In the genomic region with DNA sequence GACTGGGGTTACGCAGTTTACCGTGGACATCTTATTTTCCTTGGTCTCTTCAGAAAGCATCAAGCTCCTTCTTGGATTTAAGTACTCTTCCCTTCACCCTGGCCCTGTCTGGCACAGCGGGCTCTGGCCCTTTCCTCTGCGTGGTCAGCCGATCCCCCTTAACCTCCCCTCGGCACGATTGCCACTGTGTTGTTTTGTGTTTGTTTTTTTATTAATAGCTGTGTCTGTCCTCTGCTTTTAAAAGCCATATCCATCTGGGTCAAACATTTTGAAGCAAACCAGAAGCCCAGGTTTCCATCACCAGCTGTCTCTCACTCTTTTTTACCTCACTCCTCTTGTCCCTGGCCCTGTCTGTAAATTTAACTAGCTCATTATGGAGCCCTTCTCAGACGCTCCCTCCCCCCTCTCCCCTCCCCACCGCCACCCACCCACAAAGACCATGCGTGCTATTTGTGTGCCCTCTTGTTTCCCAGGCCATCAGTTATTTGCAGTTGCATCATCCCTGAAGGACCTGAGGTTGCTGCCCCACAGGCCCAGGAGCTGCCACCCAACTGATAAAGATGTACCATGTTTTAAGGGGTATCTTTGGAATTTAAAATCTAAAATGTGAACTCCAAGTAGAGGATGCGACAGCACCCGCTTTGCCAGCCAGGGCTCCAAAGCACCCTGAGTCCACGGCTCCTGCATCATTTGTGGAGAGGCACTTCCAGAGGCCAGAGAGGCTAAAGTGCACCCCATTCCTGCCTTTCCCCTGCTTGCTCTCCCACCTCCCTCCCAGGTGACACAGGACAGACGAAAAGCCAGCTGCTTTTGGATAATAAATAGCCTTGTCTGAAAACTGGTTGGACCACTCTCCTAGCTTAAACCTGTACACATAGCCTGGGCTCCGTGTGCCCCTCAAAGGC, we compare ENCODE assay signal across 12 cellular contexts. TPM values are rescaled to one million over a fixed set of nuclear protein-coding genes. Genes with fewer than 3 reads are reported as not detected.
A peak's percentile ranks its signal among the peaks of the same experiment; 100 is the strongest.
DNase-seq lines count a peak whose midpoint lies in the region; ATAC-seq lines count a peak whose summit lies in the region.
"Had no signal": no experiment of that assay in that cellular context is flagged by ENCODE, and none has a peak within 500 bp of the region (broad histone marks: within the 10 kb centered on the region; RNA-seq: fewer than 3 reads in every experiment).

No MANE protein-coding gene starts in this region.

- peaks cover 76 to 85% of the 10 kb centered on the region in 2 donors for H3K27me3 Mint-ChIP-seq in stimulated activated naive B cell treated with anti-CD40 and anti-IgM and Interleukin-4, amounts not matched to agents 10 μg/mL and 1 μg/mL and 100 μg/mL, for 72 hours

- 29% methylated on average over 15 of the region's 15 CpGs for WGBS in esophagus, 2 donors

- no peaks in the 10 kb centered on the region for H3K27me3 ChIP-seq in esophagus (ENCODE audit: control insufficient read depth in 1 of 2, insufficient read depth in 2 of 2, low read length in 2 of 2)

- peaks cover 19 to 43% of the 10 kb centered on the region in 2 donors for H3K4me1 Mint-ChIP-seq in stimulated activated naive B cell treated with anti-CD40 and anti-IgM and Interleukin-4, amounts not matched to agents 10 μg/mL and 1 μg/mL and 100 μg/mL, for 72 hours

- H3K9me3 ChIP-seq in SK-N-MC (ENCODE audit: low read depth, low read length) (no peaks in the 10 kb centered on the region), esophagus (ENCODE audit: control insufficient read depth in 2 of 2, insufficient read depth in 1 of 2, low read depth in 1 of 2, low read length in 1 of 2) (no peaks in the 10 kb centered on the region)
- H3K9me3 ChIP-seq: neutrophil had no signal

- H3K9ac ChIP-seq in SK-N-MC (ENCODE audit: insufficient read length) = peak overlapping the region; percentile 100

- peak overlapping the region; percentile 20 for H3K27ac Mint-ChIP-seq in stimulated activated naive B cell treated with anti-CD40 and anti-IgM and Interleukin-4, amounts not matched to agents 10 μg/mL and 1 μg/mL and 100 μg/mL, for 72 hours

- no peak overlapping the region for H3K4me3 Mint-ChIP-seq in stimulated activated naive B cell treated with anti-CD40 and anti-IgM and Interleukin-4, amounts not matched to agents 10 μg/mL and 1 μg/mL and 100 μg/mL, for 72 hours

- peaks cover 0 to 1% of the 10 kb centered on the region in 2 donors for H3K36me3 Mint-ChIP-seq in stimulated activated naive B cell treated with anti-CD40 and anti-IgM and Interleukin-4, amounts not matched to agents 10 μg/mL and 1 μg/mL and 100 μg/mL, for 72 hours

- H3K4me3 ChIP-seq in SK-N-MC (peak overlapping the region; percentile 83), esophagus (ENCODE audit: low read depth in 1 of 2, low read length in 2 of 2) (peak overlapping the region; percentile 46 to 84)

- DNase-seq in NCI-H1417 (lab: John Stamatoyannopoulos, UW) (peak in 2 of 3 experiments; percentile 58 to 75), NCI-H1417 treated with DMSO at 0.1 percent for 48 hours (lab: John Stamatoyannopoulos, UW) (no peak), SK-N-MC (ENCODE audit: low read depth, low spot score) (no peak), globus pallidus (ENCODE audit: low spot score) (no peak), OCI-M1 (lab: John Stamatoyannopoulos, UW) (no peak), GM19238 (ENCODE audit: insufficient read length, low spot score) (no peak)
- DNase-seq in stimulated activated naive B cell treated with anti-CD40 and anti-IgM and Interleukin-4, amounts not matched to agents 10 μg/mL and 1 μg/mL and 100 μg/mL, for 72 hours = no peak
- DNase-seq: ACHN, NCI-H146, SW 1271 had no signal

- peak overlapping the region; percentile 96 for H3K27ac ChIP-seq in SK-N-MC
- H3K27ac ChIP-seq in esophagus (ENCODE audit: low read depth in 2 of 2, low read length in 1 of 2) = peak overlapping the region; percentile 61 to 85
- H3K27ac ChIP-seq: neutrophil had no signal

- no peaks in the 10 kb centered on the region for H3K9me3 Mint-ChIP-seq in stimulated activated naive B cell treated with anti-CD40 and anti-IgM and Interleukin-4, amounts not matched to agents 10 μg/mL and 1 μg/mL and 100 μg/mL, for 72 hours

- H3K4me1 ChIP-seq in esophagus (ENCODE audit: control insufficient read depth in 2 of 2, insufficient read depth in 2 of 2, low read length in 1 of 2) = peaks cover 0 to 4% of the 10 kb centered on the region in 2 donors

- no peak for ATAC-seq in stimulated activated naive B cell treated with anti-CD40 and anti-IgM and Interleukin-4, amounts not matched to agents 10 μg/mL and 1 μg/mL and 100 μg/mL, for 72 hours (replicated peaks)

- H3K36me3 ChIP-seq in SK-N-MC (ENCODE audit: insufficient read depth, low read length) (peaks cover 62% of the 10 kb centered on the region), esophagus (ENCODE audit: control insufficient read depth in 2 of 2, insufficient read depth in 2 of 2, low read length in 1 of 2) (no peaks in the 10 kb centered on the region)
- H3K36me3 ChIP-seq: neutrophil had no signal

RNA-seq across cellular contexts. Expression of gene BCL11B, which starts 3.9 kb away (rescaled TPM):
- 1 to 10 TPM; 1.7 to 2.2 TPM for polyA plus RNA-seq in esophagus

Comparison
In these comparisons a context has a peak if more than half of its experiments do, and no peak if none do; other contexts are left out.
1. DNase-seq: peak in NCI-H1417 (2 of 3); none in NCI-H1417 treated with DMSO at 0.1 percent for 48 hours (single experiment), SK-N-MC (single experiment), stimulated activated naive B cell treated with anti-CD40 and anti-IgM and Interleukin-4, amounts not matched to agents 10 μg/mL and 1 μg/mL and 100 μg/mL, for 72 hours (single experiment), globus pallidus (single experiment), OCI-M1 (single experiment) and GM19238 (single experiment).